In the genomic region with DNA sequence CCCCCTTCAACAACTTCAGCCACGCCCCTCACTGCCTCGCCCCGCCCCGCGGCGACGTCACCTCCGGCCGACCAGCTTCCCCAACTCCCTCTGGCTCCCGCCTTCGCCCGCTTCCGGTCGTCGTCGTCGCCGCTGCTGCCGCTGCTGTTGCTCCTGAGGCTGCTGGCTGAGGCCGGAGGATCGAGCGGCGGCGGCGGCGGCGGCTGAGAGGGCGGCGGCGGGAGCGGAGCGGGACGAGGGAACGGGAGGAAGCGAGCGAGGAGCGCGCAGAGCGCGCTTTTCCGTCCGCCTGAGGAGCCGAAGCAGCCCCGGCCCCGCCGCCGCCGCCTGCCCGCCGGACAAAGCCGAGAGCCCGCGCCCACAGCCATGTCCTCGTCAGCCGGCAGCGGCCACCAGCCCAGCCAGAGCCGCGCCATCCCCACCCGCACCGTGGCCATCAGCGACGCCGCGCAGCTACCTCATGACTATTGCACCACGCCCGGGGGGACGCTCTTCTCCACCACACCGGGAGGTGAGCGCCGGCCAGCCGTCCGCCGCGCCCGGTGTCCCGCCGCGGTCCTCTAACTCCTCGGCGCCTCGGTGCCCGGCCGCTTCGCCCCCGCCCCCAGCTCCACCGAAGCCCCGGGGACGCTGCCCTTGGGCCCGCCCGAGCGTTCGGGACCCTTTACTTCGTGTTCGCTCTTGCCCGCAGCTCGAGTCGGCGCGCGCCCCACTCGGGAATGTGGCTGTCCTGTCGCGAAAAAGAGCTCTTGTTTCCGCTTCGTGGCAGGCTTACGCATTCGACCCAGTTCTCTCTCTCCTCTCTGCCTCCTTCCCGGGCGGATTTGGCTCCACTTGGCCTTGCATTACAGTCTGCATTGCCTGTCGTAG, we compare ENCODE assay signal across 8 cellular contexts. TPM values are rescaled to one million over a fixed set of nuclear protein-coding genes. Genes with fewer than 3 reads are reported as not detected.
DNase-seq lines count a peak whose midpoint lies in the region; ATAC-seq and TF ChIP-seq lines count a peak whose summit lies in the region.

A gene with protein sequence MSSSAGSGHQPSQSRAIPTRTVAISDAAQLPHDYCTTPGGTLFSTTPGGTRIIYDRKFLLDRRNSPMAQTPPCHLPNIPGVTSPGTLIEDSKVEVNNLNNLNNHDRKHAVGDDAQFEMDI (plus strand): TSS at position 110 of the 870 bp plus-strand sequence. CDS start 257 bp downstream, at position 367.

- intact Hi-C loops in mammary epithelial cell (cut with micrococcal nuclease), result loop anchor here (1.0 kb wide), 1 partner anchor 17 kb away; no protein-coding TSS in a partner anchor

- peak within 1 kb of the TSS; percentile 79 for H2AFZ ChIP-seq in mammary epithelial cell (ENCODE audit: low read depth, low read length)

- peak within 1 kb of the TSS; percentile 67 for H3K27ac ChIP-seq in mammary epithelial cell (ENCODE audit: insufficient read depth, low read depth, low read length)
- no peak within 1 kb of the TSS for H3K27ac ChIP-seq in iPS-20b (ENCODE audit: low read length)
- peak within 1 kb of the TSS; percentile 89 to 99 (median 96) for H3K27ac ChIP-seq in skin epidermis

- H3K9me3 ChIP-seq in mammary epithelial cell (replicated peaks; ENCODE audit: insufficient read depth, low read length), result no peaks in the 10 kb centered on the region
- H3K9me3 ChIP-seq in iPS-20b (ENCODE audit: insufficient read depth, low read depth, low read length), result no peaks in the 10 kb centered on the region

- H3K4me1 ChIP-seq in mammary epithelial cell (ENCODE audit: insufficient read depth, low read length) (peaks cover 15% of the 10 kb centered on the region), iPS-20b (ENCODE audit: insufficient read depth, low read length) (peaks cover 15% of the 10 kb centered on the region; the same call in 1 of the 2 replicates)

- 0% methylated on average over 7 of the region's 110 CpGs for WGBS in mammary epithelial cell (ENCODE audit: low coverage, missing lambda C conversion rate)

- peak within 1 kb of the TSS; percentile 84 for H3K4me2 ChIP-seq in mammary epithelial cell (ENCODE audit: insufficient read depth, low read depth, low read length)

- no TSS peak for BruUV-seq in mammary epithelial cell (replicated peaks; lab: Mats Ljungman, UMichigan)

- DNase-seq in ACHN, result peak; percentile 95
- DNase-seq in NCI-H2227 (lab: John Stamatoyannopoulos, UW; ENCODE audit: unreplicated experiment), result peak; percentile 92
- DNase-seq in mammary epithelial cell, result peak; percentile 96

- peak within 1 kb of the TSS; percentile 95 for H3K4me3 ChIP-seq in WI38 (ENCODE audit: low read depth, low read length)
- peak within 1 kb of the TSS; percentile 69 to 81 (median 72) for H3K4me3 ChIP-seq in mammary epithelial cell (replicated peaks in 1 of 3; ENCODE audit: insufficient read depth in 1 of 3, low read depth in 2 of 3, low read length in 3 of 3)
- peak within 1 kb of the TSS; percentile 99 for H3K4me3 ChIP-seq in iPS-20b (ENCODE audit: low read length)
- peak within 1 kb of the TSS; percentile 86 to 100 (median 94) for H3K4me3 ChIP-seq in skin epidermis

- dilution Hi-C loops in mammary epithelial cell (cut with HindIII; ENCODE audit: low sequenced_read_pairs), result no loop called here

- TF ChIP-seq CTCF in WI38 (IDR thresholded peaks at IDR 0.05; ENCODE audit: low read depth, low read length) (no peak), mammary epithelial cell (conservative IDR thresholded peaks at IDR 0.05 in 1 of 2, IDR thresholded peaks at IDR 0.05 in 1 of 2; ENCODE audit: extremely low read depth in 1 of 2, insufficient read depth in 1 of 2, low read depth in 1 of 2, low read length in 2 of 2) (no peak)

- no peaks in the 10 kb centered on the region for H4K20me1 ChIP-seq in mammary epithelial cell (ENCODE audit: insufficient read depth, low read length)

- H3K36me3 ChIP-seq in mammary epithelial cell (ENCODE audit: insufficient read depth, low read length) (no peaks in the 10 kb centered on the region), iPS-20b (ENCODE audit: insufficient read depth, low read depth, low read length) (peaks cover 16% of the 10 kb centered on the region; the same call in 1 of the 2 replicates)

- CTCF ChIA-PET in mammary epithelial cell (lab: Charles Lee; ENCODE audit: low non-redundant PET), result interaction anchor here (0.7 to 0.9 kb wide), 2 partner anchors 17 to 325 kb away, joined by 3 to 6 read pairs; no protein-coding TSS in a partner anchor

- in situ Hi-C loops in ACHN (cut with HindIII; ENCODE audit: low pct_ligation_motif_present, low pct_unique_long_range_greater_than_20kb, low sequenced_read_pairs), result no loop called here
- in situ Hi-C loops in mammary epithelial cell (cut with MboI; ENCODE audit: low sequenced_read_pairs in 2 of 2), result no loop called here

- H3K9ac ChIP-seq in mammary epithelial cell (ENCODE audit: insufficient read depth, low read length) (peak within 1 kb of the TSS; percentile 80), iPS-20b (ENCODE audit: low read depth, low read length) (peak within 1 kb of the TSS; percentile 87)

- peak; percentile 53 for ATAC-seq in GM18873 (IDR thresholded peaks at IDR 0.05; ENCODE audit: low FRiP score, unreplicated experiment)
- peak; percentile 74 for ATAC-seq in HG03139 (IDR thresholded peaks at IDR 0.05; ENCODE audit: unreplicated experiment)

- H3K27me3 ChIP-seq in mammary epithelial cell (ENCODE audit: insufficient read depth, low read length) (no peaks in the 10 kb centered on the region), iPS-20b (ENCODE audit: insufficient read depth, low read length) (no peaks in the 10 kb centered on the region)

- H3K79me2 ChIP-seq in mammary epithelial cell (ENCODE audit: insufficient read depth, low read length), result peaks cover 42% of the 10 kb centered on the region

RNA-seq across cellular contexts. Expression of the gene that starts here (rescaled TPM):
- 10 to 100 TPM; 34.7 to 47.5 TPM for total RNA-seq in mammary epithelial cell
- 23.6 TPM for polyA plus RNA-seq in mammary epithelial cell
- 86.6 TPM for polyA minus RNA-seq in mammary epithelial cell
